17 cellular contexts compared by ENCODE assay signal in genomic region chr7:43653466-43653865, GRCh38.
A peak's percentile ranks its signal among the peaks of the same experiment; 100 is the strongest.
DNase-seq lines count a peak whose midpoint lies in the region; ATAC-seq and TF ChIP-seq lines count a peak whose summit lies in the region.
"Had no signal": no experiment of that assay in that cellular context is flagged by ENCODE, and none has a peak within 500 bp of the region (broad histone marks: within the 10 kb centered on the region; RNA-seq: fewer than 3 reads in every experiment).

No MANE protein-coding gene starts in this region.

- no peak for DNase-seq in activated naive CD4-positive, alpha-beta T cell treated with anti-CD3 and anti-CD28 coated beads, Interleukin-2, amount 50 U/mL, for 72 hours (ENCODE audit: low spot score in 2 of 2)
- DNase-seq in activated naive CD4-positive, alpha-beta T cell treated with anti-CD3 and anti-CD28 coated beads, Interleukin-2, amount 10 ng/mL, durations not matched to agents 7 days and 5 days: no peak
- no peak for DNase-seq in activated naive CD8-positive, alpha-beta T cell treated with anti-CD3 and anti-CD28 coated beads, Interleukin-2, amount 50 U/mL, for 24 hours
- DNase-seq in stimulated activated effector memory CD8-positive, alpha-beta T cell treated with anti-CD3 and anti-CD28 coated beads, Interleukin-12 subunit alpha, Interleukin-12 subunit beta, amount 100 ng/mL, for 72 hours (ENCODE audit: low spot score in 2 of 2): no peak
- DNase-seq in T-helper 9 cell: no peak
- DNase-seq: activated CD4-positive, CD25-positive, alpha-beta regulatory T cell treated with anti-CD3 and anti-CD28 coated beads, Interleukin-2, amount 50 U/mL, for 72 hours; activated T-cell treated with anti-CD3 and anti-CD28 coated beads, Interleukin-2, amount 50 U/mL, for 4 hours; aorta; heart right ventricle; NCI-H1092 treated with DMSO at 0.1 percent for 48 hours; NCI-H2081; Right ventricle myocardium superior; stimulated activated CD4-positive, alpha-beta T cell treated with anti-CD3 and anti-CD28 coated beads, Interleukin-2, amount 100 ng/mL, for 48 hours; substantia nigra had no signal

- H3K27ac Mint-ChIP-seq in activated naive CD4-positive, alpha-beta T cell treated with anti-CD3 and anti-CD28 coated beads, Interleukin-2, amount 50 U/mL, for 72 hours: peak overlapping the region; percentile 17 to 92
- no peak overlapping the region for H3K27ac Mint-ChIP-seq in activated naive CD4-positive, alpha-beta T cell treated with anti-CD3 and anti-CD28 coated beads, Interleukin-2, amount 10 ng/mL, durations not matched to agents 7 days and 5 days
- H3K27ac Mint-ChIP-seq in activated naive CD8-positive, alpha-beta T cell treated with anti-CD3 and anti-CD28 coated beads, Interleukin-2, amount 50 U/mL, for 24 hours: peak overlapping the region; percentile 86
- H3K27ac Mint-ChIP-seq in stimulated activated effector memory CD8-positive, alpha-beta T cell treated with anti-CD3 and anti-CD28 coated beads, Interleukin-12 subunit alpha, Interleukin-12 subunit beta, amount 100 ng/mL, for 72 hours: peak overlapping the region; percentile 14

- H3K36me3 Mint-ChIP-seq in activated naive CD4-positive, alpha-beta T cell treated with anti-CD3 and anti-CD28 coated beads, Interleukin-2, amount 50 U/mL, for 72 hours: peaks cover 16 to 45% of the 10 kb centered on the region in 2 donors
- peaks cover 33% of the 10 kb centered on the region for H3K36me3 Mint-ChIP-seq in activated naive CD4-positive, alpha-beta T cell treated with anti-CD3 and anti-CD28 coated beads, Interleukin-2, amount 10 ng/mL, durations not matched to agents 7 days and 5 days
- peaks cover 42% of the 10 kb centered on the region for H3K36me3 Mint-ChIP-seq in activated naive CD8-positive, alpha-beta T cell treated with anti-CD3 and anti-CD28 coated beads, Interleukin-2, amount 50 U/mL, for 24 hours (ENCODE audit: low read depth)
- peaks cover 16% of the 10 kb centered on the region for H3K36me3 Mint-ChIP-seq in stimulated activated effector memory CD8-positive, alpha-beta T cell treated with anti-CD3 and anti-CD28 coated beads, Interleukin-12 subunit alpha, Interleukin-12 subunit beta, amount 100 ng/mL, for 72 hours

- CTCF ChIA-PET in activated naive CD4-positive, alpha-beta T cell treated with anti-CD3 and anti-CD28 coated beads, Interleukin-2, amount 10 ng/mL, durations not matched to agents 7 days and 5 days (lab: Charles Lee): interaction anchor here (0.6 to 7.4 kb wide), 4 partner anchors 46 to 1199 kb away, joined by 3 to 108 read pairs (median 15); partner anchors contain the start of gene STK17A

- H4K20me1 ChIP-seq in OCI-LY1 (ENCODE audit: insufficient read depth, low read length): no peaks in the 10 kb centered on the region

- H3F3A ChIP-seq in OCI-LY1 (ENCODE audit: insufficient read depth, low read length): peaks cover 26% of the 10 kb centered on the region

- H3K27ac ChIP-seq in OCI-LY1 (ENCODE audit: low read depth, low read length, poor library complexity, severe bottlenecking): peak overlapping the region; percentile 26

- no peak overlapping the region for H3K4me2 ChIP-seq in OCI-LY1 (ENCODE audit: low read length)

- peaks cover 24% of the 10 kb centered on the region; the same call in 1 of the 2 replicates for H3K79me2 ChIP-seq in OCI-LY1 (ENCODE audit: insufficient read depth, low read length)

- no peaks in the 10 kb centered on the region for H3K27me3 ChIP-seq in OCI-LY1 (ENCODE audit: insufficient read depth, low read length)
- H3K27me3 ChIP-seq: heart right ventricle had no signal

- no peaks in the 10 kb centered on the region for H3K9me3 ChIP-seq in OCI-LY1 (ENCODE audit: low read length)
- H3K9me3 ChIP-seq: heart right ventricle had no signal

- H3K4me1 Mint-ChIP-seq in activated naive CD4-positive, alpha-beta T cell treated with anti-CD3 and anti-CD28 coated beads, Interleukin-2, amount 10 ng/mL, durations not matched to agents 7 days and 5 days: peaks cover 80% of the 10 kb centered on the region
- H3K4me1 Mint-ChIP-seq in activated naive CD8-positive, alpha-beta T cell treated with anti-CD3 and anti-CD28 coated beads, Interleukin-2, amount 50 U/mL, for 24 hours: peaks cover 82% of the 10 kb centered on the region
- H3K4me1 Mint-ChIP-seq in stimulated activated effector memory CD8-positive, alpha-beta T cell treated with anti-CD3 and anti-CD28 coated beads, Interleukin-12 subunit alpha, Interleukin-12 subunit beta, amount 100 ng/mL, for 72 hours: peaks cover 69% of the 10 kb centered on the region

- H3K4me3 Mint-ChIP-seq in activated naive CD4-positive, alpha-beta T cell treated with anti-CD3 and anti-CD28 coated beads, Interleukin-2, amount 10 ng/mL, durations not matched to agents 7 days and 5 days: no peak overlapping the region
- H3K4me3 Mint-ChIP-seq in activated naive CD8-positive, alpha-beta T cell treated with anti-CD3 and anti-CD28 coated beads, Interleukin-2, amount 50 U/mL, for 24 hours: peak overlapping the region; percentile 48
- H3K4me3 Mint-ChIP-seq in stimulated activated effector memory CD8-positive, alpha-beta T cell treated with anti-CD3 and anti-CD28 coated beads, Interleukin-12 subunit alpha, Interleukin-12 subunit beta, amount 100 ng/mL, for 72 hours: no peak overlapping the region
- H3K4me3 Mint-ChIP-seq: activated T-cell treated with anti-CD3 and anti-CD28 coated beads, Interleukin-2, amount 50 U/mL, for 4 hours had no signal

- TF ChIP-seq CTCF in OCI-LY1 (IDR thresholded peaks at IDR 0.05; ENCODE audit: low read length): no peak

- peaks cover 21% of the 10 kb centered on the region for H3K36me3 ChIP-seq in OCI-LY1 (ENCODE audit: insufficient read depth, low read length)

- ATAC-seq in activated naive CD4-positive, alpha-beta T cell treated with anti-CD3 and anti-CD28 coated beads, Interleukin-2, amount 50 U/mL, for 72 hours: no peak
- no peak for ATAC-seq in activated naive CD8-positive, alpha-beta T cell treated with anti-CD3 and anti-CD28 coated beads, Interleukin-2, amount 50 U/mL, for 24 hours
- no peak for ATAC-seq in stimulated activated effector memory CD8-positive, alpha-beta T cell treated with anti-CD3 and anti-CD28 coated beads, Interleukin-12 subunit alpha, Interleukin-12 subunit beta, amount 100 ng/mL, for 72 hours
- ATAC-seq in GM19452 (IDR thresholded peaks at IDR 0.05; ENCODE audit: unreplicated experiment) (no peak), esophagus mucosa (no peak)
- ATAC-seq: activated T-cell treated with anti-CD3 and anti-CD28 coated beads, Interleukin-2, amount 50 U/mL, for 4 hours; heart right ventricle had no signal

- no peaks in the 10 kb centered on the region for H3K9me2 ChIP-seq in OCI-LY1 (ENCODE audit: low read depth, low read length)

- no peak overlapping the region for H3K4me3 ChIP-seq in OCI-LY1 (ENCODE audit: low read depth, low read length, poor library complexity, severe bottlenecking)
- H3K4me3 ChIP-seq: heart right ventricle had no signal

- H3K4me1 ChIP-seq in OCI-LY1 (ENCODE audit: insufficient read depth, low read length, severe bottlenecking): peaks cover 66% of the 10 kb centered on the region

- H2AFZ ChIP-seq in OCI-LY1 (ENCODE audit: low read length): no peak overlapping the region

- H3K27me3 Mint-ChIP-seq in activated naive CD4-positive, alpha-beta T cell treated with anti-CD3 and anti-CD28 coated beads, Interleukin-2, amount 10 ng/mL, durations not matched to agents 7 days and 5 days: no peaks in the 10 kb centered on the region
- no peaks in the 10 kb centered on the region for H3K27me3 Mint-ChIP-seq in activated naive CD8-positive, alpha-beta T cell treated with anti-CD3 and anti-CD28 coated beads, Interleukin-2, amount 50 U/mL, for 24 hours

- H3K9me3 Mint-ChIP-seq in activated naive CD4-positive, alpha-beta T cell treated with anti-CD3 and anti-CD28 coated beads, Interleukin-2, amount 50 U/mL, for 72 hours: peaks cover 0 to 4% of the 10 kb centered on the region in 2 donors
- H3K9me3 Mint-ChIP-seq in activated naive CD4-positive, alpha-beta T cell treated with anti-CD3 and anti-CD28 coated beads, Interleukin-2, amount 10 ng/mL, durations not matched to agents 7 days and 5 days: no peaks in the 10 kb centered on the region
- peaks cover 9% of the 10 kb centered on the region for H3K9me3 Mint-ChIP-seq in activated naive CD8-positive, alpha-beta T cell treated with anti-CD3 and anti-CD28 coated beads, Interleukin-2, amount 50 U/mL, for 24 hours
- no peaks in the 10 kb centered on the region for H3K9me3 Mint-ChIP-seq in stimulated activated effector memory CD8-positive, alpha-beta T cell treated with anti-CD3 and anti-CD28 coated beads, Interleukin-12 subunit alpha, Interleukin-12 subunit beta, amount 100 ng/mL, for 72 hours
- H3K9me3 Mint-ChIP-seq: activated T-cell treated with anti-CD3 and anti-CD28 coated beads, Interleukin-2, amount 50 U/mL, for 4 hours had no signal

- H3K9ac ChIP-seq in OCI-LY1 (ENCODE audit: low read length): no peak overlapping the region
